In the genomic region with DNA sequence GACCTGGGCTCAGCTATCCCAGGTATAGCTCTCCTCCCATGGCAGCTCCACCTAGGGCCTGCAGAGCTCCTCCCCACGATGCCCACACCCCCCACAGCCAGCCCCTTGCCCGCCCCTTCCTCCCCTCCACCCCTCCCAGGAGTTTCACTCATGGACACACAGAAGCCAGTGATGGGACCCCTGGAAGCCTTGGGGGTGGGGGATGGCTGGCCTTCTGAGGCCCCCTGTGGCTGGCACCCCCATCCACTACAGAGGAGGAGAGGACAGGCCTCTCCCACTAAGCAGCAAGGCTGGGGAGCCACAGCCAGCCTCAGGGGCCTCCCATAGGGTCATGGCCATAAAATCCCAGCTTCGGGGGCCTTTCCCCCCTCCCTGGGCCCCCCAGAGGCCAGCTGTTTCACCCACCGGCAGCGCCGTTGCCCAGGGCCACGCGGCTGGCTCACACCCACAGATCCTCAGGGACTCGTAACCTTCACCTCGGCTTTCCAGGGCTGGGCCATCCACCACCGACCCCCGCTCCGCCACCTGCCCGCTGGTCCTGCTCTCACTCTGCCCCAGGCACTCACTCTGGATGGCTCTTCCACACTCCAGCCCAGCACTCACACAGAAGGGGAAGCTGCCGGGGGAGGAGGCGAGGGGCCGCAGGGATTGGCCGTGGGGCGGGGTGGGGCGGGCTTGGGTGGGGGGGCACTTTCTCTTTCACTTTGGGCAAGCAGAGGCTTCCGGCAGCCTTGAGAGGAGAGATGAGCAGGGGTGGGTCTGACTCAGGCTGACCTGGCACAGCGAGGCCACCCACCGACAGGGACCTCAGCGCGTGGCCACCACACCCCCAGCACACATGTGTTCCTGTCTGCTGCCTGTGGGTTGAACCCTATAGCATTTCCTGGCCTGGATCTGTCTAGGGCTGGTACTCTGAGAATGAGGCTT, we compare ENCODE assay signal across 1 cellular context.
TF ChIP-seq lines count a peak whose summit lies in the region.

No MANE protein-coding gene starts in this region.

TF ChIP-seq in GM23338, 12 proteins besides CTCF, POLR2A, EP300 and RAD21 (continued from another document):
- TF ChIP-seq, protein P1, sequence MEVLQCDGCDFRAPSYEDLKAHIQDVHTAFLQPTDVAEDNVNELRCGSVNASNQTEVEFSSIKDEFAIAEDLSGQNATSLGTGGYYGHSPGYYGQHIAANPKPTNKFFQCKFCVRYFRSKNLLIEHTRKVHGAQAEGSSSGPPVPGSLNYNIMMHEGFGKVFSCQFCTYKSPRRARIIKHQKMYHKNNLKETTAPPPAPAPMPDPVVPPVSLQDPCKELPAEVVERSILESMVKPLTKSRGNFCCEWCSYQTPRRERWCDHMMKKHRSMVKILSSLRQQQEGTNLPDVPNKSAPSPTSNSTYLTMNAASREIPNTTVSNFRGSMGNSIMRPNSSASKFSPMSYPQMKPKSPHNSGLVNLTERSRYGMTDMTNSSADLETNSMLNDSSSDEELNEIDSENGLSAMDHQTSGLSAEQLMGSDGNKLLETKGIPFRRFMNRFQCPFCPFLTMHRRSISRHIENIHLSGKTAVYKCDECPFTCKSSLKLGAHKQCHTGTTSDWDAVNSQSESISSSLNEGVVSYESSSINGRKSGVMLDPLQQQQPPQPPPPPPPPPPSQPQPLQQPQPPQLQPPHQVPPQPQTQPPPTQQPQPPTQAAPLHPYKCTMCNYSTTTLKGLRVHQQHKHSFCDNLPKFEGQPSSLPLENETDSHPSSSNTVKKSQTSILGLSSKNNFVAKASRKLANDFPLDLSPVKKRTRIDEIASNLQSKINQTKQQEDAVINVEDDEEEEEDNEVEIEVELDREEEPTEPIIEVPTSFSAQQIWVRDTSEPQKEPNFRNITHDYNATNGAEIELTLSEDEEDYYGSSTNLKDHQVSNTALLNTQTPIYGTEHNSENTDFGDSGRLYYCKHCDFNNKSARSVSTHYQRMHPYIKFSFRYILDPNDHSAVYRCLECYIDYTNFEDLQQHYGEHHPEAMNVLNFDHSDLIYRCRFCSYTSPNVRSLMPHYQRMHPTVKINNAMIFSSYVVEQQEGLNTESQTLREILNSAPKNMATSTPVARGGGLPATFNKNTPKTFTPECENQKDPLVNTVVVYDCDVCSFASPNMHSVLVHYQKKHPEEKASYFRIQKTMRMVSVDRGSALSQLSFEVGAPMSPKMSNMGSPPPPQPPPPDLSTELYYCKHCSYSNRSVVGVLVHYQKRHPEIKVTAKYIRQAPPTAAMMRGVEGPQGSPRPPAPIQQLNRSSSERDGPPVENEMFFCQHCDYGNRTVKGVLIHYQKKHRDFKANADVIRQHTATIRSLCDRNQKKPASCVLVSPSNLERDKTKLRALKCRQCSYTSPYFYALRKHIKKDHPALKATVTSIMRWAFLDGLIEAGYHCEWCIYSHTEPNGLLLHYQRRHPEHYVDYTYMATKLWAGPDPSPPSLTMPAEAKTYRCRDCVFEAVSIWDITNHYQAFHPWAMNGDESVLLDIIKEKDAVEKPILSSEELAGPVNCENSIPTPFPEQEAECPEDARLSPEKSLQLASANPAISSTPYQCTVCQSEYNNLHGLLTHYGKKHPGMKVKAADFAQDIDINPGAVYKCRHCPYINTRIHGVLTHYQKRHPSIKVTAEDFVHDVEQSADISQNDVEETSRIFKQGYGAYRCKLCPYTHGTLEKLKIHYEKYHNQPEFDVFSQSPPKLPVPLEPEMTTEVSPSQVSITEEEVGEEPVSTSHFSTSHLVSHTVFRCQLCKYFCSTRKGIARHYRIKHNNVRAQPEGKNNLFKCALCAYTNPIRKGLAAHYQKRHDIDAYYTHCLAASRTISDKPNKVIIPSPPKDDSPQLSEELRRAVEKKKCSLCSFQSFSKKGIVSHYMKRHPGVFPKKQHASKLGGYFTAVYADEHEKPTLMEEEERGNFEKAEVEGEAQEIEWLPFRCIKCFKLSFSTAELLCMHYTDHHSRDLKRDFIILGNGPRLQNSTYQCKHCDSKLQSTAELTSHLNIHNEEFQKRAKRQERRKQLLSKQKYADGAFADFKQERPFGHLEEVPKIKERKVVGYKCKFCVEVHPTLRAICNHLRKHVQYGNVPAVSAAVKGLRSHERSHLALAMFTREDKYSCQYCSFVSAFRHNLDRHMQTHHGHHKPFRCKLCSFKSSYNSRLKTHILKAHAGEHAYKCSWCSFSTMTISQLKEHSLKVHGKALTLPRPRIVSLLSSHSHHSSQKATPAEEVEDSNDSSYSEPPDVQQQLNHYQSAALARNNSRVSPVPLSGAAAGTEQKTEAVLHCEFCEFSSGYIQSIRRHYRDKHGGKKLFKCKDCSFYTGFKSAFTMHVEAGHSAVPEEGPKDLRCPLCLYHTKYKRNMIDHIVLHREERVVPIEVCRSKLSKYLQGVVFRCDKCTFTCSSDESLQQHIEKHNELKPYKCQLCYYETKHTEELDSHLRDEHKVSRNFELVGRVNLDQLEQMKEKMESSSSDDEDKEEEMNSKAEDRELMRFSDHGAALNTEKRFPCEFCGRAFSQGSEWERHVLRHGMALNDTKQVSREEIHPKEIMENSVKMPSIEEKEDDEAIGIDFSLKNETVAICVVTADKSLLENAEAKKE (CRISPR knock-in tag; IDR thresholded peaks at IDR 0.05) = no peak
- TF ChIP-seq, protein P2, sequence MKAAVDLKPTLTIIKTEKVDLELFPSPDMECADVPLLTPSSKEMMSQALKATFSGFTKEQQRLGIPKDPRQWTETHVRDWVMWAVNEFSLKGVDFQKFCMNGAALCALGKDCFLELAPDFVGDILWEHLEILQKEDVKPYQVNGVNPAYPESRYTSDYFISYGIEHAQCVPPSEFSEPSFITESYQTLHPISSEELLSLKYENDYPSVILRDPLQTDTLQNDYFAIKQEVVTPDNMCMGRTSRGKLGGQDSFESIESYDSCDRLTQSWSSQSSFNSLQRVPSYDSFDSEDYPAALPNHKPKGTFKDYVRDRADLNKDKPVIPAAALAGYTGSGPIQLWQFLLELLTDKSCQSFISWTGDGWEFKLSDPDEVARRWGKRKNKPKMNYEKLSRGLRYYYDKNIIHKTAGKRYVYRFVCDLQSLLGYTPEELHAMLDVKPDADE (IDR thresholded peaks at IDR 0.05) = no peak
